ENCODE assay signal across 30 cellular contexts in genomic region chr4:96326846-96327245, GRCh38.
"Had no signal": no experiment of that assay in that cellular context is flagged by ENCODE, and none has a peak within 500 bp of the region (broad histone marks: within the 10 kb centered on the region; RNA-seq: fewer than 3 reads in every experiment).

No MANE protein-coding gene starts in this region.

- H3K36me3 Mint-ChIP-seq: activated naive CD8-positive, alpha-beta T cell; brain had no signal

- H3K27me3 Mint-ChIP-seq: activated CD4-positive, alpha-beta memory T cell treated with anti-CD3 and anti-CD28 coated beads, Interleukin-2, amount 10 ng/mL, durations not matched to agents 7 days and 5 days; activated CD4-positive, alpha-beta T cell treated with anti-CD3 and anti-CD28 coated beads for 36 hours; activated CD4-positive, alpha-beta T cell treated with anti-CD3 and anti-CD28 coated beads, Interleukin-2, amount 10 ng/mL, durations not matched to agents 7 days and 5 days; activated naive CD8-positive, alpha-beta T cell; activated T-cell treated with anti-CD3 and anti-CD28 coated beads, Interleukin-2, amount 50 U/mL, for 24 hours; brain had no signal

- H3K4me3 Mint-ChIP-seq: activated CD4-positive, alpha-beta memory T cell treated with anti-CD3 and anti-CD28 coated beads, Interleukin-2, amount 10 ng/mL, durations not matched to agents 7 days and 5 days; activated CD4-positive, alpha-beta T cell treated with anti-CD3 and anti-CD28 coated beads for 36 hours; activated CD4-positive, alpha-beta T cell treated with anti-CD3 and anti-CD28 coated beads, Interleukin-2, amount 10 ng/mL, durations not matched to agents 7 days and 5 days; activated naive CD8-positive, alpha-beta T cell; activated T-cell treated with anti-CD3 and anti-CD28 coated beads, Interleukin-2, amount 50 U/mL, for 24 hours; activated T-cell treated with anti-CD3 and anti-CD28 coated beads, Interleukin-2, amount 50 U/mL, for 72 hours; brain had no signal

- H3K4me1 ChIP-seq: breast epithelium, colonic mucosa, esophagus muscularis mucosa, foreskin keratinocyte, gastrocnemius medialis, heart left ventricle had no signal

- H3K4me1 Mint-ChIP-seq: activated CD4-positive, alpha-beta memory T cell treated with anti-CD3 and anti-CD28 coated beads, Interleukin-2, amount 10 ng/mL, durations not matched to agents 7 days and 5 days; activated CD4-positive, alpha-beta T cell treated with anti-CD3 and anti-CD28 coated beads for 36 hours; activated CD4-positive, alpha-beta T cell treated with anti-CD3 and anti-CD28 coated beads, Interleukin-2, amount 10 ng/mL, durations not matched to agents 7 days and 5 days; brain had no signal

- H3K27ac ChIP-seq: breast epithelium, cardiac muscle cell, colonic mucosa, esophagus muscularis mucosa, foreskin keratinocyte, gastrocnemius medialis, heart left ventricle had no signal

- ATAC-seq: activated CD4-positive, alpha-beta T cell treated with anti-CD3 and anti-CD28 coated beads for 36 hours; activated T-cell treated with anti-CD3 and anti-CD28 coated beads, Interleukin-2, amount 50 U/mL, for 72 hours; foreskin keratinocyte; gastrocnemius medialis; heart left ventricle had no signal

- H3K36me3 ChIP-seq: breast epithelium, cardiac muscle cell, colonic mucosa, esophagus muscularis mucosa, gastrocnemius medialis, heart left ventricle had no signal

- DNase-seq: activated CD4-positive, alpha-beta memory T cell treated with anti-CD3 and anti-CD28 coated beads, Interleukin-2, amount 10 ng/mL, durations not matched to agents 7 days and 5 days; activated CD4-positive, alpha-beta T cell treated with anti-CD3 and anti-CD28 coated beads for 36 hours; activated CD4-positive, alpha-beta T cell treated with anti-CD3 and anti-CD28 coated beads, Interleukin-2, amount 10 ng/mL, durations not matched to agents 7 days and 5 days; activated CD4-positive, alpha-beta T cell treated with anti-CD3 and anti-CD28 coated beads, Interleukin-2, amount 50 U/mL, for 4 hours; activated CD4-positive, CD25-positive, alpha-beta regulatory T cell; activated CD4-positive, CD25-positive, alpha-beta regulatory T cell treated with anti-CD3 and anti-CD28 coated beads, Interleukin-2, amount 50 U/mL, for 72 hours; activated CD8-positive, alpha-beta memory T cell treated with anti-CD3 and anti-CD28 coated beads, Interleukin-2, amount 50 U/mL, for 48 hours; activated gamma-delta T cell treated with Interleukin-2 at 50 U/mL for 16 hours; activated naive CD4-positive, alpha-beta T cell treated with anti-CD3 and anti-CD28 coated beads, Interleukin-2, amount 50 U/mL, for 16 hours; activated naive CD4-positive, alpha-beta T cell treated with Interleukin-2 at 50 U/mL for 16 hours; activated T-cell treated with anti-CD3 and anti-CD28 coated beads for 4 hours; activated T-cell treated with anti-CD3 and anti-CD28 coated beads, Interleukin-2, amount 50 U/mL, for 24 hours; activated T-cell treated with anti-CD3 and anti-CD28 coated beads, Interleukin-2, amount 50 U/mL, for 72 hours; amniotic stem cell; anterior cingulate cortex; central memory CD4-positive, alpha-beta T cell; cerebellar nuclear complex; colonic mucosa; effector CD8-positive, alpha-beta T cell; erythroblast; gastrocnemius medialis; glutamatergic neuron; heart left ventricle; T-helper 2 cell had no signal

- H3K9me3 ChIP-seq: colonic mucosa, esophagus muscularis mucosa, gastrocnemius medialis had no signal

- H3K4me3 ChIP-seq: breast epithelium, cardiac muscle cell, colonic mucosa, esophagus muscularis mucosa, gastrocnemius medialis, heart left ventricle had no signal

- H3K27me3 ChIP-seq: breast epithelium, cardiac muscle cell, colonic mucosa, esophagus muscularis mucosa, foreskin keratinocyte, gastrocnemius medialis, heart left ventricle had no signal

- H3K27ac Mint-ChIP-seq: activated CD4-positive, alpha-beta memory T cell treated with anti-CD3 and anti-CD28 coated beads, Interleukin-2, amount 10 ng/mL, durations not matched to agents 7 days and 5 days; activated CD4-positive, alpha-beta T cell treated with anti-CD3 and anti-CD28 coated beads for 36 hours; activated CD4-positive, alpha-beta T cell treated with anti-CD3 and anti-CD28 coated beads, Interleukin-2, amount 10 ng/mL, durations not matched to agents 7 days and 5 days; activated naive CD8-positive, alpha-beta T cell; activated T-cell treated with anti-CD3 and anti-CD28 coated beads, Interleukin-2, amount 50 U/mL, for 24 hours; activated T-cell treated with anti-CD3 and anti-CD28 coated beads, Interleukin-2, amount 50 U/mL, for 72 hours; brain had no signal
